In genomic region chr9:36102742-36103495, GRCh38 we compare ENCODE assay signal across 8 cellular contexts. TPM values are rescaled to one million over a fixed set of nuclear protein-coding genes. Genes with fewer than 3 reads are reported as not detected.
DNase-seq lines count a peak whose midpoint lies in the region; ATAC-seq, FAIRE-seq and TF ChIP-seq lines count a peak whose summit lies in the region.

No MANE protein-coding gene starts in this region.

- no peaks in the 10 kb centered on the region for H3K9me3 ChIP-seq in HAP-1
- no peaks in the 10 kb centered on the region for H3K9me3 ChIP-seq in body of pancreas

- H3K27ac ChIP-seq in body of pancreas: no peak overlapping the region

- H3K4me3 ChIP-seq in HAP-1 (no peak overlapping the region), body of pancreas (no peak overlapping the region)

- TF ChIP-seq CTCF in body of pancreas (IDR thresholded peaks at IDR 0.05): peak; percentile 47 to 82 (median 76)

- peak; percentile 64 for FAIRE-seq in TTC549 (lab: Jason Lieb, UNC)

- intact Hi-C loops in body of pancreas (cut with DNase I): loop anchor here (5.0 kb wide), 1 partner anchor 64 kb away; the partner anchor contains the start of gene CCIN

- in situ Hi-C loops in HAP-1 (cut with MboI; ENCODE audit: low sequenced_read_pairs): loop anchor here (5.0 kb wide), 1 partner anchor 64 kb away; the partner anchor contains the start of gene CCIN

- H3K4me1 ChIP-seq in HAP-1 (peaks cover 3% of the 10 kb centered on the region), body of pancreas (no peaks in the 10 kb centered on the region)

- WGBS in body of pancreas, 2 donors: 74 to 76% methylated on average over 10 of the region's 10 CpGs

- H3K27me3 ChIP-seq in HAP-1 (ENCODE audit: low read depth) (no peaks in the 10 kb centered on the region), body of pancreas (no peaks in the 10 kb centered on the region)

- ATAC-seq in body of pancreas (peak; percentile 81), GM21528 (IDR thresholded peaks at IDR 0.05; ENCODE audit: low FRiP score, unreplicated experiment) (no peak)

- TF ChIP-seq POLR2A in body of pancreas (IDR thresholded peaks at IDR 0.05): no peak

- H3K36me3 ChIP-seq in HAP-1 (replicated peaks) (no peaks in the 10 kb centered on the region), body of pancreas (replicated peaks in 1 of 2; ENCODE audit: insufficient read depth in 1 of 2, low read depth in 2 of 2) (no peaks in the 10 kb centered on the region)

- DNase-seq in DMS114 treated with DMSO at 0.1 percent for 48 hours (lab: John Stamatoyannopoulos, UW; ENCODE audit: unreplicated experiment) (peak; percentile 16), HAP-1 (ENCODE audit: low spot score in 2 of 2) (peak; percentile 76 to 91), NCI-H2029 treated with DMSO at 0.1 percent for 48 hours (lab: John Stamatoyannopoulos, UW) (peak; percentile 85), body of pancreas (peak; percentile 79 to 87 (median 82)), iPS DF 4.7 (ENCODE audit: extremely low read depth, low spot score) (peak; percentile 74)
- DNase-seq in stimulated activated CD4-positive, alpha-beta T cell treated with anti-CD3 and anti-CD28 coated beads, Interleukin-12 subunit alpha, Interleukin-12 subunit beta, amount 100 ng/mL, for 4 hours: peak; percentile 87

RNA-seq across cellular contexts. Expression of gene GLIPR2, which starts 33.6 kb away (rescaled TPM):
- total RNA-seq in body of pancreas: 1 to 10 TPM; 1.6 to 4.4 TPM

Comparison
In these comparisons a context has a peak if more than half of its experiments do, and no peak if none do; other contexts are left out.
1. DNase-seq: peak in every context shown above with its lines; median percentile 87 in stimulated activated CD4-positive, alpha-beta T cell treated with anti-CD3 and anti-CD28 coated beads, Interleukin-12 subunit alpha, Interleukin-12 subunit beta, amount 100 ng/mL, for 4 hours; 85 in NCI-H2029 treated with DMSO at 0.1 percent for 48 hours; 84 in HAP-1; 82 in body of pancreas; 74 in iPS DF 4.7; 16 in DMS114 treated with DMSO at 0.1 percent for 48 hours.